In genomic region chr17:4859816-4860625, GRCh38 we compare ENCODE assay signal across 17 cellular contexts. TPM values are rescaled to one million over a fixed set of nuclear protein-coding genes. Genes with fewer than 3 reads are reported as not detected.
DNase-seq lines count a peak whose midpoint lies in the region; ATAC-seq and TF ChIP-seq lines count a peak whose summit lies in the region.
"Had no signal": no experiment of that assay in that cellular context is flagged by ENCODE, and none has a peak within 500 bp of the region (broad histone marks: within the 10 kb centered on the region; RNA-seq: fewer than 3 reads in every experiment).

No MANE protein-coding gene starts in this region.

- H3K79me2 ChIP-seq in GM23338 (replicated peaks; ENCODE audit: insufficient read depth), result peaks cover 28% of the 10 kb centered on the region

- H3K27me3 Mint-ChIP-seq in GM23338 (ENCODE audit: insufficient read depth, low read depth, poor library complexity) (peaks cover 9% of the 10 kb centered on the region), glutamatergic neuron (ENCODE audit: unreplicated experiment) (peaks cover 5% of the 10 kb centered on the region)
- H3K27me3 Mint-ChIP-seq: activated naive CD8-positive, alpha-beta T cell treated with anti-CD3 and anti-CD28 coated beads, Interleukin-2, amount 10 ng/mL, durations not matched to agents 7 days and 5 days; activated T-cell treated with anti-CD3 and anti-CD28 coated beads, Interleukin-2, amount 50 U/mL, for 24 hours had no signal

- peaks cover 13% of the 10 kb centered on the region; the same call in 1 of the 2 replicates for H3F3A ChIP-seq in GM23338 (replicated peaks; ENCODE audit: low read depth)

- H3K4me3 Mint-ChIP-seq in GM23338 (peak overlapping the region; percentile 48), glutamatergic neuron (ENCODE audit: unreplicated experiment) (peak overlapping the region; percentile 45)
- H3K4me3 Mint-ChIP-seq: activated naive CD8-positive, alpha-beta T cell treated with anti-CD3 and anti-CD28 coated beads, Interleukin-2, amount 10 ng/mL, durations not matched to agents 7 days and 5 days; activated T-cell treated with anti-CD3 and anti-CD28 coated beads, Interleukin-2, amount 50 U/mL, for 24 hours; CD8-positive, alpha-beta T cell had no signal

- ATAC-seq in GM23338, result peak; percentile 47
- ATAC-seq: CD8-positive, alpha-beta T cell had no signal

- no peaks in the 10 kb centered on the region for H3K27me3 ChIP-seq in GM23338 (ENCODE audit: insufficient read depth)

- H3K27ac ChIP-seq in GM23338 (ENCODE audit: low read depth) (peak overlapping the region; percentile 66; the same call in 1 of the 2 replicates), caudate nucleus (ENCODE audit: low read depth, low read length) (peak overlapping the region; percentile 95)

- peak overlapping the region; percentile 75 for H3K4me2 ChIP-seq in GM23338

- H3K36me3 Mint-ChIP-seq in GM23338 (ENCODE audit: low read depth) (peaks cover 9% of the 10 kb centered on the region; the same call in 1 of the 3 replicates), glutamatergic neuron (ENCODE audit: unreplicated experiment) (no peaks in the 10 kb centered on the region)

- TF ChIP-seq CTCF in GM23338 (conservative IDR thresholded peaks at IDR 0.05; ENCODE audit: low read depth in 2 of 2), result no peak
- no peak for TF ChIP-seq CTCF in glutamatergic neuron (IDR thresholded peaks at IDR 0.05; ENCODE audit: partially characterized antibody, unreplicated experiment)

- H3K36me3 ChIP-seq in GM23338 (ENCODE audit: insufficient read depth), result no peaks in the 10 kb centered on the region
- H3K36me3 ChIP-seq: HAP-1 had no signal

- DNase-seq in GM23338 (ENCODE audit: low spot score), result peak; percentile 57
- peak in 6 of 61 donors; percentile 10 to 50 (median 36) for DNase-seq in caudate nucleus (lab: John Stamatoyannopoulos, UW)
- no peak for DNase-seq in glutamatergic neuron
- DNase-seq in pons (ENCODE audit: low spot score), result peak; percentile 88
- no peak for DNase-seq in effector CD4-positive, alpha-beta T cell
- no peak for DNase-seq in activated naive CD4-positive, alpha-beta T cell (lab: John Stamatoyannopoulos, UW)
- no peak for DNase-seq in cerebellar nuclear complex (lab: John Stamatoyannopoulos, UW)
- DNase-seq in amniotic stem cell (lab: John Stamatoyannopoulos, UW), result no peak
- DNase-seq: activated CD4-positive, alpha-beta T cell treated with anti-CD3 and anti-CD28 coated beads, Interleukin-2, amount 50 U/mL, for 48 hours; activated naive CD8-positive, alpha-beta T cell treated with anti-CD3 and anti-CD28 coated beads, Interleukin-2, amount 10 ng/mL, durations not matched to agents 7 days and 5 days; activated T-cell treated with anti-CD3 and anti-CD28 coated beads, Interleukin-2, amount 50 U/mL, for 24 hours; CD8-positive, alpha-beta T cell; EL; NCI-H187; NCI-H510A; stimulated activated CD4-positive, alpha-beta T cell treated with anti-CD3 and anti-CD28 coated beads, Interleukin-4, amount 100 ng/mL, for 4 hours had no signal

- H3K9me3 Mint-ChIP-seq in GM23338, result no peaks in the 10 kb centered on the region
- no peaks in the 10 kb centered on the region for H3K9me3 Mint-ChIP-seq in glutamatergic neuron (ENCODE audit: unreplicated experiment)
- H3K9me3 Mint-ChIP-seq: activated naive CD8-positive, alpha-beta T cell treated with anti-CD3 and anti-CD28 coated beads, Interleukin-2, amount 10 ng/mL, durations not matched to agents 7 days and 5 days; activated T-cell treated with anti-CD3 and anti-CD28 coated beads, Interleukin-2, amount 50 U/mL, for 24 hours; CD8-positive, alpha-beta T cell had no signal

- no peaks in the 10 kb centered on the region for H3K9me2 ChIP-seq in GM23338 (ENCODE audit: insufficient read depth)

- H2AFZ ChIP-seq in GM23338, result peak overlapping the region; percentile 66; the same call in 1 of the 2 replicates

- peaks cover 43% of the 10 kb centered on the region for H3K4me1 ChIP-seq in GM23338 (ENCODE audit: insufficient read depth)

- H3K4me1 Mint-ChIP-seq in GM23338, result peaks cover 51% of the 10 kb centered on the region
- peaks cover 30% of the 10 kb centered on the region for H3K4me1 Mint-ChIP-seq in glutamatergic neuron (ENCODE audit: low read depth, unreplicated experiment)
- H3K4me1 Mint-ChIP-seq: activated naive CD8-positive, alpha-beta T cell treated with anti-CD3 and anti-CD28 coated beads, Interleukin-2, amount 10 ng/mL, durations not matched to agents 7 days and 5 days had no signal

- H4K20me1 ChIP-seq in GM23338 (replicated peaks; ENCODE audit: insufficient read depth), result peaks cover 5% of the 10 kb centered on the region; the same call in 1 of the 2 replicates

- H3K27ac Mint-ChIP-seq in GM23338, result peak overlapping the region; percentile 52
- no peak overlapping the region for H3K27ac Mint-ChIP-seq in glutamatergic neuron (ENCODE audit: unreplicated experiment)
- H3K27ac Mint-ChIP-seq: activated naive CD8-positive, alpha-beta T cell treated with anti-CD3 and anti-CD28 coated beads, Interleukin-2, amount 10 ng/mL, durations not matched to agents 7 days and 5 days; activated T-cell treated with anti-CD3 and anti-CD28 coated beads, Interleukin-2, amount 50 U/mL, for 24 hours; CD8-positive, alpha-beta T cell had no signal

- peak overlapping the region; percentile 43 for H3K4me3 ChIP-seq in GM23338
- H3K4me3 ChIP-seq: HAP-1 had no signal

TF ChIP-seq in GM23338, 12 proteins besides CTCF, POLR2A, EP300 and RAD21 (continues in another document):
- TF ChIP-seq ZNF331 (CRISPR knock-in tag; IDR thresholded peaks at IDR 0.05; ENCODE audit: low read depth) (no peak), JUNB (IDR thresholded peaks at IDR 0.05; ENCODE audit: unreplicated experiment) (no peak), NANOG (IDR thresholded peaks at IDR 0.05; ENCODE audit: borderline replicate concordance) (no peak), EZH2 (IDR thresholded peaks at IDR 0.05; ENCODE audit: low read depth, unreplicated experiment) (no peak), ZNF114 (CRISPR knock-in tag; IDR thresholded peaks at IDR 0.05) (no peak), STAT1 (IDR thresholded peaks at IDR 0.05; ENCODE audit: unreplicated experiment) (no peak)
- TF ChIP-seq, protein P1, sequence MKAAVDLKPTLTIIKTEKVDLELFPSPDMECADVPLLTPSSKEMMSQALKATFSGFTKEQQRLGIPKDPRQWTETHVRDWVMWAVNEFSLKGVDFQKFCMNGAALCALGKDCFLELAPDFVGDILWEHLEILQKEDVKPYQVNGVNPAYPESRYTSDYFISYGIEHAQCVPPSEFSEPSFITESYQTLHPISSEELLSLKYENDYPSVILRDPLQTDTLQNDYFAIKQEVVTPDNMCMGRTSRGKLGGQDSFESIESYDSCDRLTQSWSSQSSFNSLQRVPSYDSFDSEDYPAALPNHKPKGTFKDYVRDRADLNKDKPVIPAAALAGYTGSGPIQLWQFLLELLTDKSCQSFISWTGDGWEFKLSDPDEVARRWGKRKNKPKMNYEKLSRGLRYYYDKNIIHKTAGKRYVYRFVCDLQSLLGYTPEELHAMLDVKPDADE (IDR thresholded peaks at IDR 0.05), result no peak

RNA-seq across cellular contexts. Expression of gene MINK1, which starts 26.9 kb away (rescaled TPM):
- 42.1 and 54.9 TPM in 2 replicates for total RNA-seq in GM23338 (2014; rRNA removed; shearing (Covaris generic))
- polyA plus RNA-seq in GM23338 (2016; fragmentation: Nextera tagmentation; extraction: Ambion mirVana), result 17.3 and 19.4 TPM in 2 replicates
- 130 TPM for total RNA-seq in glutamatergic neuron (ENCODE audit: unreplicated experiment)

RNA-seq across cellular contexts. Expression of gene C17orf107, which starts 39.3 kb away (rescaled TPM):
- total RNA-seq in GM23338 (2014; rRNA removed; shearing (Covaris generic)), result 3.6 and 5.9 TPM in 2 replicates
- 0.78 and 1.9 TPM in 2 replicates for polyA plus RNA-seq in GM23338 (2016; fragmentation: Nextera tagmentation; extraction: Ambion mirVana)
- 11.1 TPM for total RNA-seq in glutamatergic neuron (ENCODE audit: unreplicated experiment)

RNA-seq across cellular contexts. Expression of gene CHRNE, which starts 42.9 kb away (rescaled TPM):
- 0.23 and 1.2 TPM in 2 replicates for total RNA-seq in GM23338 (2014; rRNA removed; shearing (Covaris generic))
- polyA plus RNA-seq in GM23338 (2016; fragmentation: Nextera tagmentation; extraction: Ambion mirVana), result 0.24 and 0.50 TPM in 2 replicates
- 0.69 TPM for total RNA-seq in glutamatergic neuron (ENCODE audit: unreplicated experiment)

RNA-seq across cellular contexts. Expression of gene PLD2, which starts 53.1 kb away (rescaled TPM):
- total RNA-seq in GM23338 (2014; rRNA removed; shearing (Covaris generic)), result 49.9 and 55.9 TPM in 2 replicates
- polyA plus RNA-seq in GM23338 (2016; fragmentation: Nextera tagmentation; extraction: Ambion mirVana), result 20.2 and 22.1 TPM in 2 replicates
- 61.4 TPM for total RNA-seq in glutamatergic neuron (ENCODE audit: unreplicated experiment)

Comparison
In these comparisons a context has a peak if more than half of its experiments do, and no peak if none do; other contexts are left out.
1. DNase-seq: peak in GM23338 (single experiment) and pons (single experiment); none in glutamatergic neuron (single experiment), effector CD4-positive, alpha-beta T cell (single experiment), activated naive CD4-positive, alpha-beta T cell (0 of 4), cerebellar nuclear complex (0 of 2) and amniotic stem cell (single experiment).